1 cellular context compared by ENCODE assay signal in genomic region chr15:77942611-77943211, GRCh38.
TF ChIP-seq lines count a peak whose summit lies in the region.

No MANE protein-coding gene starts in this region.

TF ChIP-seq in HepG2, 621 proteins besides CTCF, POLR2A, EP300 and RAD21 (continued from another document):
- TF ChIP-seq MED1 (CRISPR knock-in tag; IDR thresholded peaks at IDR 0.05) (peak; percentile 41; the same call in 1 of the 2 replicates), ZBTB8A (CRISPR knock-in tag; IDR thresholded peaks at IDR 0.05; ENCODE audit: borderline replicate concordance, low read depth) (no peak), HOXD1 (CRISPR knock-in tag; IDR thresholded peaks at IDR 0.05) (no peak), ZBTB7B (CRISPR knock-in tag; IDR thresholded peaks at IDR 0.05) (0 out of 2 replicates have a peak, but pooled peaks have one; percentile 18), ZMAT3 (CRISPR knock-in tag; conservative IDR thresholded peaks at IDR 0.05) (no peak), ZFYVE20 (CRISPR knock-in tag; IDR thresholded peaks at IDR 0.05; ENCODE audit: borderline replicate concordance, low read depth) (no peak), LCORL (IDR thresholded peaks at IDR 0.05) (no peak), LCORL (CRISPR knock-in tag; IDR thresholded peaks at IDR 0.05) (peak; percentile 64; the same call in 1 of the 2 replicates), RFXANK (CRISPR knock-in tag; IDR thresholded peaks at IDR 0.05) (no peak), REXO4 (CRISPR knock-in tag; IDR thresholded peaks at IDR 0.05; ENCODE audit: borderline replicate concordance) (no peak), ZNF703 (CRISPR knock-in tag; IDR thresholded peaks at IDR 0.05; ENCODE audit: borderline replicate concordance) (no peak), ZNF362 (CRISPR knock-in tag; IDR thresholded peaks at IDR 0.05; ENCODE audit: borderline replicate concordance) (peak; percentile 68), CHD2 (IDR thresholded peaks at IDR 0.05; ENCODE audit: low read depth, low read length) (0 out of 2 replicates have a peak, but pooled peaks have one; percentile 20), NFYB (CRISPR knock-in tag; IDR thresholded peaks at IDR 0.05) (no peak), HNRNPLL (IDR thresholded peaks at IDR 0.05; ENCODE audit: low read depth, low read length, poor library complexity, severe bottlenecking) (no peak), SIN3B (IDR thresholded peaks at IDR 0.05; ENCODE audit: low read length) (no peak), TEAD3 (CRISPR knock-in tag; optimal IDR thresholded peaks at IDR 0.05; ENCODE audit: borderline replicate concordance) (peak; percentile 10), RARG (CRISPR knock-in tag; IDR thresholded peaks at IDR 0.05; ENCODE audit: low read depth) (no peak), KMT2B (CRISPR knock-in tag; IDR thresholded peaks at IDR 0.05) (no peak), PAXIP1 (CRISPR knock-in tag; conservative IDR thresholded peaks at IDR 0.05) (peak; percentile 85), MXD1 (CRISPR knock-in tag; IDR thresholded peaks at IDR 0.05) (no peak), ATAD3A (CRISPR knock-in tag; IDR thresholded peaks at IDR 0.05) (no peak), ZNF674 (CRISPR knock-in tag; IDR thresholded peaks at IDR 0.05; ENCODE audit: low read depth) (no peak), HNF4G (IDR thresholded peaks at IDR 0.05; ENCODE audit: borderline replicate concordance, low read depth, low read length) (peak; percentile 55), HNF4G (CRISPR knock-in tag; IDR thresholded peaks at IDR 0.05; ENCODE audit: borderline replicate concordance, low read depth) (no peak), SKIL (CRISPR knock-in tag; IDR thresholded peaks at IDR 0.05; ENCODE audit: borderline replicate concordance) (peak; percentile 35; the same call in 1 of the 2 replicates), IRX3 (CRISPR knock-in tag; IDR thresholded peaks at IDR 0.05; ENCODE audit: borderline replicate concordance, low read depth) (no peak), HOXA3 (CRISPR knock-in tag; IDR thresholded peaks at IDR 0.05) (0 out of 2 replicates have a peak, but pooled peaks have one; percentile 20), TIGD3 (CRISPR knock-in tag; IDR thresholded peaks at IDR 0.05; ENCODE audit: borderline replicate concordance) (no peak), EZH2 (conservative IDR thresholded peaks at IDR 0.05; ENCODE audit: low read depth, low read length) (no peak), ZBTB10 (CRISPR knock-in tag; IDR thresholded peaks at IDR 0.05; ENCODE audit: borderline replicate concordance) (peak; percentile 65; the same call in 1 of the 2 replicates)
